In the genomic region with DNA sequence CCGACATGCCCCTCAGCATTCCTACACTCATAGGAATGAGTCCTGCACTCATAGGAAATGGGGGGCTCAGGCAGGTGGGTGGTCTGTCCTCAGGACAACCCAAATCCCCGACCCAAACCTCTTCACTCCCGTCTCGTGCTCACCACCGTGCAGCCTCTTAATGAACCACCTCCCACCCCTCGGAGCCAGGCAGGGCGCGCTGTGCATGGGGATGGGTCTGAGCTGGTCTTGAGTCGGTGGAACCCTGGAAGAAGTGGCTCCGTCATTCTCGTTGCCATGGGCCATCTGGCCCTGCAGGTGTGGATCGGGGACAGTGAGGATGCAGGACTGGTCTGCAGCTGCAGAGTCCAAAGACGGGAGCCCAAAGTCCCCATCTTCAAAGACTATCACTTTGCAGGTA, we compare ENCODE assay signal across 17 cellular contexts.
"Had no signal": no experiment of that assay in that cellular context is flagged by ENCODE, and none has a peak within 500 bp of the region (broad histone marks: within the 10 kb centered on the region; RNA-seq: fewer than 3 reads in every experiment).

No MANE protein-coding gene starts in this region.

- H3K36me3 ChIP-seq: pancreas, thyroid gland, upper lobe of left lung, vagina had no signal

- H3K4me3 ChIP-seq: hepatocyte, pancreas, smooth muscle cell, thyroid gland, upper lobe of left lung, vagina had no signal

- H3K27ac ChIP-seq: hepatocyte, pancreas, thyroid gland, upper lobe of left lung, vagina had no signal

- DNase-seq: dermis blood vessel endothelial cell; effector CD8-positive, alpha-beta T cell; foreskin melanocyte; head of caudate nucleus; mammary epithelial cell; naive thymus-derived CD8-positive, alpha-beta T cell; nucleus accumbens; stimulated activated CD4-positive, alpha-beta T cell treated with anti-CD3 and anti-CD28 coated beads, Interleukin-2, amount 100 ng/mL, for 48 hours; stimulated activated naive CD4-positive, alpha-beta T cell treated with Interleukin-2 at 50 U/mL for 16 hours; thyroid gland had no signal

- H3K4me1 ChIP-seq: pancreas, thyroid gland, upper lobe of left lung had no signal

- H3K27me3 ChIP-seq: hepatocyte, pancreas, thyroid gland, upper lobe of left lung, vagina had no signal

- FAIRE-seq: colon, pancreas had no signal

- ATAC-seq: naive thymus-derived CD8-positive, alpha-beta T cell; right cardiac atrium had no signal

- H3K9me3 ChIP-seq: pancreas, thyroid gland, upper lobe of left lung, vagina had no signal

- H2AFZ ChIP-seq: hepatocyte had no signal

- H3K4me2 ChIP-seq: smooth muscle cell had no signal
